Comparison of ENCODE assay signal across 13 cellular contexts in genomic region chr10:103443475-103444185, GRCh38. TPM values are rescaled to one million over a fixed set of nuclear protein-coding genes. Genes with fewer than 3 reads are reported as not detected.
DNase-seq lines count a peak whose midpoint lies in the region; ATAC-seq, FAIRE-seq and TF ChIP-seq lines count a peak whose summit lies in the region.
"Had no signal": no experiment of that assay in that cellular context is flagged by ENCODE, and none has a peak within 500 bp of the region (broad histone marks: within the 10 kb centered on the region; RNA-seq: fewer than 3 reads in every experiment).

No MANE protein-coding gene starts in this region.

- 80 to 85% (median 81%) methylated on average over 23 of the region's 23 CpGs for WGBS in psoas muscle, 3 donors

- peaks cover 14% of the 10 kb centered on the region for H3K4me1 ChIP-seq in psoas muscle
- H3K4me1 ChIP-seq: prostate gland had no signal

- H3K27me3 ChIP-seq in bronchial epithelial cell (ENCODE audit: control insufficient read depth, insufficient read depth, low read length) = no peaks in the 10 kb centered on the region
- no peaks in the 10 kb centered on the region for H3K27me3 ChIP-seq in psoas muscle (ENCODE audit: insufficient read depth in 3 of 3, low read length in 2 of 3)
- H3K27me3 ChIP-seq: cardiac muscle cell had no signal

- no peaks in the 10 kb centered on the region for H3K9me3 ChIP-seq in psoas muscle
- H3K9me3 ChIP-seq: prostate gland had no signal

- FAIRE-seq in bronchial epithelial cell (lab: Jason Lieb, UNC) = peak; percentile 82

- TF ChIP-seq CTCF in bronchial epithelial cell (IDR thresholded peaks at IDR 0.05; ENCODE audit: insufficient read depth, low read length, severe bottlenecking) (no peak), psoas muscle (IDR thresholded peaks at IDR 0.05) (no peak)

- no peak for ATAC-seq in psoas muscle
- ATAC-seq: activated T-cell treated with anti-CD3 and anti-CD28 coated beads, Interleukin-2, amount 50 U/mL, for 72 hours; stimulated activated naive CD8-positive, alpha-beta T cell treated with anti-CD3 and anti-CD28 coated beads, Interleukin-15, Interleukin-2, amounts not matched to agents 100 U/mL and 50 U/mL, for 24 hours had no signal

- no peak overlapping the region for H3K4me3 ChIP-seq in bronchial epithelial cell (ENCODE audit: low read depth, low read length)
- H3K4me3 ChIP-seq in psoas muscle = no peak overlapping the region
- H3K4me3 ChIP-seq: cardiac muscle cell, prostate gland had no signal

- intact Hi-C loops in psoas muscle (cut with DNase I) = no loop called here

- DNase-seq in bronchial epithelial cell (ENCODE audit: low read depth) (no peak), psoas muscle (no peak), NCI-H774 (lab: John Stamatoyannopoulos, UW) (no peak)
- DNase-seq: activated CD4-positive, CD25-positive, alpha-beta regulatory T cell; activated T-cell treated with anti-CD3 and anti-CD28 coated beads, Interleukin-2, amount 50 U/mL, for 72 hours; midbrain; NCI-H187 treated with DMSO at 0.1 percent for 48 hours; stimulated activated CD4-positive, alpha-beta T cell treated with anti-CD3 and anti-CD28 coated beads, Interleukin-2, amount 100 ng/mL, for 24 hours; stimulated activated naive CD8-positive, alpha-beta T cell treated with anti-CD3 and anti-CD28 coated beads, Interleukin-15, Interleukin-2, amounts not matched to agents 100 U/mL and 50 U/mL, for 24 hours had no signal

- peak overlapping the region; percentile 21 for H3K27ac ChIP-seq in psoas muscle
- H3K27ac ChIP-seq: cardiac muscle cell, prostate gland had no signal

- peaks cover 41% of the 10 kb centered on the region for H3K36me3 ChIP-seq in bronchial epithelial cell (ENCODE audit: control insufficient read depth, insufficient read depth, low read length)
- peaks cover 14 to 100% of the 10 kb centered on the region in 2 donors for H3K36me3 ChIP-seq in psoas muscle (ENCODE audit: insufficient read depth in 1 of 2, low read depth in 1 of 2)

RNA-seq across cellular contexts. Expression of gene CALHM2, which starts 8.5 kb away (rescaled TPM):
- total RNA-seq in bronchial epithelial cell = 0.53 and 0.64 TPM in 2 replicates
- 1 to 10 TPM; 6.5 to 9.3 (median 7.3) TPM for total RNA-seq in psoas muscle
- 1 to 10 TPM; 6.3 to 7.8 (median 7.5) TPM for polyA plus RNA-seq in psoas muscle
- total RNA-seq: SK-MEL-5 had no signal

RNA-seq across cellular contexts. Expression of gene CALHM1, which starts 15.1 kb away (rescaled TPM):
- total RNA-seq in bronchial epithelial cell (not detected in 2 replicates), psoas muscle (not detected)
- not detected for polyA plus RNA-seq in psoas muscle
- total RNA-seq: activated T-cell treated with anti-CD3 and anti-CD28 coated beads, Interleukin-2, amount 50 U/mL, for 72 hours; cardiac muscle cell; prostate gland; SK-MEL-5 had no signal
- polyA plus RNA-seq: cardiac muscle cell, esophagus had no signal

RNA-seq across cellular contexts. Expression of gene CALHM3, which starts 35.4 kb away (rescaled TPM):
- total RNA-seq in bronchial epithelial cell = not detected in 2 replicates
- total RNA-seq in psoas muscle = not detected
- not detected for polyA plus RNA-seq in psoas muscle
- total RNA-seq: activated T-cell treated with anti-CD3 and anti-CD28 coated beads, Interleukin-2, amount 50 U/mL, for 72 hours; cardiac muscle cell; SK-MEL-5 had no signal
- polyA plus RNA-seq: cardiac muscle cell, esophagus had no signal

RNA-seq across cellular contexts. Expression of gene PDCD11, which starts 47.2 kb away (rescaled TPM):
- total RNA-seq in bronchial epithelial cell (38.7 and 44.5 TPM in 2 replicates), psoas muscle (10 to 100 TPM; 14.5 to 34.7 (median 25.0) TPM)
- 10 to 100 TPM; 13.1 to 34.0 (median 19.1) TPM for polyA plus RNA-seq in psoas muscle

RNA-seq across cellular contexts. Expression of gene ATP5MK, which starts 47.4 kb away (rescaled TPM):
- total RNA-seq in bronchial epithelial cell (131 and 153 TPM in 2 replicates), psoas muscle (100 to 1,000 TPM; 573 to 670 (median 643) TPM)
- 1,000 to 10,000 TPM; 1,165 to 1,454 (median 1,440) TPM for polyA plus RNA-seq in psoas muscle
